1 cellular context compared by ENCODE assay signal in the genomic region with DNA sequence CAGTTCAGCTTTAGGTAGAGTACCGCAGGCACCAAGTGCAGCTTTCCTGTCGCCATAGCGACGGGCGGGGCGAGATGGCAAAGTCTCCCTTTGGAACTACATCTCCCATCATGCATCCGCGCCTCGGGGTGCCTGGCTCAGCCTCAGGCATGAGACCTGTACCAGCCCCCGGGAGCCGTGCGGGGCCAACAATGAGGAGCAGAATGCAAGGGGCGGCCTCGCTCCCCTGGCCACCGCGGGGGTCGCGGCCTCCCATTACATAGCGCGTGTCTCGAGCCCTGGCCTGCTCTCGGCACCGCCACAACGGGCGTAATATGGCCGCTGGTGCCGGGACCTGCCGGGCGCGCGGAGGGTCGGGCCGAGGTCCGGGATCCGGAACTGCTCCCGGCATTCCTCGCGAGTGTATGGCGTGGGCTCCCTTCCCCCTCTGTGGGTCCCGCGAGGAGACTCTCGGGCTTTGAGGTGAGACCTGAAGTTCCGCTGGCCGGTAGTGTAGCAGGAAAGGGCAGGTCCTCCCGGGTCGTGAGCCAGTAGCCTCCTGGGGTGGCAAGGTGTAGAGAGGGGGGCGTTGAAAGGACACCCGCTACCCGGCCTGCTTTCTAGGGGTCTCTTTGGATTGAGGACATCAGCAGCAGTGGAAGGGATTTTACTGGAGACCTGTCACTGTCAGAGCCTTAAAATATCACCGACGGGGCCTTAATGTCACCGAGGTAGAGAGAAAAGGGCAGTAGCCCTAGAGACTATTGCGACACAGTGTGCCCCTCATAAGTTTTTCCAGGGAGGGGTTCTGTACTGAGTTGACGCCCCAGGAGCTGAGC.
TF ChIP-seq lines count a peak whose summit lies in the region.

Gene THTPA (plus strand): TSS at position 390 of the 818 bp plus-strand sequence. CDS start 487 bp downstream, outside the sequence.

TF ChIP-seq in HepG2, 621 proteins besides CTCF, POLR2A, EP300 and RAD21 (continued from another document and continues in another):
- TF ChIP-seq, protein P1, sequence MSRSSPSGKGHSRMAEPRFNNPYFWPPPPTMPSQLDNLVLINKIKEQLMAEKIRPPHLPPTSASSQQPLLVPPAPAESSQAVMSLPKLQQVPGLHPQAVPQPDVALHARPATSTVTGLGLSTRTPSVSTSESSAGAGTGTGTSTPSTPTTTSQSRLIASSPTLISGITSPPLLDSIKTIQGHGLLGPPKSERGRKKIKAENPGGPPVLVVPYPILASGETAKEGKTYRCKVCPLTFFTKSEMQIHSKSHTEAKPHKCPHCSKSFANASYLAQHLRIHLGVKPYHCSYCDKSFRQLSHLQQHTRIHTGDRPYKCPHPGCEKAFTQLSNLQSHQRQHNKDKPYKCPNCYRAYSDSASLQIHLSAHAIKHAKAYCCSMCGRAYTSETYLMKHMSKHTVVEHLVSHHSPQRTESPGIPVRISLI (CRISPR knock-in tag; IDR thresholded peaks at IDR 0.05; ENCODE audit: borderline replicate concordance), result peak; percentile 75; the same call in 1 of the 2 replicates
- TF ChIP-seq, protein P2, sequence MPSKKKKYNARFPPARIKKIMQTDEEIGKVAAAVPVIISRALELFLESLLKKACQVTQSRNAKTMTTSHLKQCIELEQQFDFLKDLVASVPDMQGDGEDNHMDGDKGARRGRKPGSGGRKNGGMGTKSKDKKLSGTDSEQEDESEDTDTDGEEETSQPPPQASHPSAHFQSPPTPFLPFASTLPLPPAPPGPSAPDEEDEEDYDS (CRISPR knock-in tag; IDR thresholded peaks at IDR 0.05), result peak; percentile 85
- peak; percentile 66 for TF ChIP-seq NFYB (CRISPR knock-in tag; IDR thresholded peaks at IDR 0.05)
- TF ChIP-seq, protein P3, sequence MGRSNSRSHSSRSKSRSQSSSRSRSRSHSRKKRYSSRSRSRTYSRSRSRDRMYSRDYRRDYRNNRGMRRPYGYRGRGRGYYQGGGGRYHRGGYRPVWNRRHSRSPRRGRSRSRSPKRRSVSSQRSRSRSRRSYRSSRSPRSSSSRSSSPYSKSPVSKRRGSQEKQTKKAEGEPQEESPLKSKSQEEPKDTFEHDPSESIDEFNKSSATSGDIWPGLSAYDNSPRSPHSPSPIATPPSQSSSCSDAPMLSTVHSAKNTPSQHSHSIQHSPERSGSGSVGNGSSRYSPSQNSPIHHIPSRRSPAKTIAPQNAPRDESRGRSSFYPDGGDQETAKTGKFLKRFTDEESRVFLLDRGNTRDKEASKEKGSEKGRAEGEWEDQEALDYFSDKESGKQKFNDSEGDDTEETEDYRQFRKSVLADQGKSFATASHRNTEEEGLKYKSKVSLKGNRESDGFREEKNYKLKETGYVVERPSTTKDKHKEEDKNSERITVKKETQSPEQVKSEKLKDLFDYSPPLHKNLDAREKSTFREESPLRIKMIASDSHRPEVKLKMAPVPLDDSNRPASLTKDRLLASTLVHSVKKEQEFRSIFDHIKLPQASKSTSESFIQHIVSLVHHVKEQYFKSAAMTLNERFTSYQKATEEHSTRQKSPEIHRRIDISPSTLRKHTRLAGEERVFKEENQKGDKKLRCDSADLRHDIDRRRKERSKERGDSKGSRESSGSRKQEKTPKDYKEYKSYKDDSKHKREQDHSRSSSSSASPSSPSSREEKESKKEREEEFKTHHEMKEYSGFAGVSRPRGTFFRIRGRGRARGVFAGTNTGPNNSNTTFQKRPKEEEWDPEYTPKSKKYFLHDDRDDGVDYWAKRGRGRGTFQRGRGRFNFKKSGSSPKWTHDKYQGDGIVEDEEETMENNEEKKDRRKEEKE (IDR thresholded peaks at IDR 0.05), result no peak
- no peak for TF ChIP-seq SMARCC2 (IDR thresholded peaks at IDR 0.05)
- peak; percentile 90; the same call in 1 of the 2 replicates for TF ChIP-seq STAT6 (CRISPR knock-in tag; IDR thresholded peaks at IDR 0.05; ENCODE audit: borderline replicate concordance)
- TF ChIP-seq, protein P4, sequence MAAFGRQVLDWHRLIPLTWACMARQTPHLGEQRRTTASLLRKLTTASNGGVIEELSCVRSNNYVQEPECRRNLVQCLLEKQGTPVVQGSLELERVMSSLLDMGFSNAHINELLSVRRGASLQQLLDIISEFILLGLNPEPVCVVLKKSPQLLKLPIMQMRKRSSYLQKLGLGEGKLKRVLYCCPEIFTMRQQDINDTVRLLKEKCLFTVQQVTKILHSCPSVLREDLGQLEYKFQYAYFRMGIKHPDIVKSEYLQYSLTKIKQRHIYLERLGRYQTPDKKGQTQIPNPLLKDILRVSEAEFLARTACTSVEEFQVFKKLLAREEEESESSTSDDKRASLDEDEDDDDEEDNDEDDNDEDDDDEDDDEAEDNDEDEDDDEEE (CRISPR knock-in tag; IDR thresholded peaks at IDR 0.05), result peak; percentile 96; the same call in 1 of the 2 replicates
- no peak; the same call in 1 of the 2 replicates for TF ChIP-seq ZNF652 (CRISPR knock-in tag; IDR thresholded peaks at IDR 0.05; ENCODE audit: borderline replicate concordance, low read depth)
- peak; percentile 98 for TF ChIP-seq ZNF83 (CRISPR knock-in tag; IDR thresholded peaks at IDR 0.05; ENCODE audit: borderline replicate concordance)
- TF ChIP-seq ZNF136 (CRISPR knock-in tag; IDR thresholded peaks at IDR 0.05; ENCODE audit: low read depth), result peak; percentile 99
- TF ChIP-seq ZNF230 (CRISPR knock-in tag; IDR thresholded peaks at IDR 0.05), result peak; percentile 99
- TF ChIP-seq ZNF615 (CRISPR knock-in tag; IDR thresholded peaks at IDR 0.05; ENCODE audit: borderline replicate concordance), result no peak
- no peak for TF ChIP-seq ZNF17 (CRISPR knock-in tag; IDR thresholded peaks at IDR 0.05)
- peak; percentile 98 for TF ChIP-seq UBTF (CRISPR knock-in tag; IDR thresholded peaks at IDR 0.05)
- peak; percentile 95 for TF ChIP-seq RXRA (CRISPR knock-in tag; IDR thresholded peaks at IDR 0.05)
- TF ChIP-seq SP2 (CRISPR knock-in tag; IDR thresholded peaks at IDR 0.05), result peak; percentile 77
- TF ChIP-seq ZIK1 (CRISPR knock-in tag; IDR thresholded peaks at IDR 0.05; ENCODE audit: borderline replicate concordance, low read depth), result peak; percentile 95; the same call in 1 of the 2 replicates
- TF ChIP-seq ZNF20 (CRISPR knock-in tag; IDR thresholded peaks at IDR 0.05), result peak; percentile 51; the same call in 1 of the 2 replicates
- peak; percentile 92 for TF ChIP-seq ERF (CRISPR knock-in tag; IDR thresholded peaks at IDR 0.05)
- TF ChIP-seq, protein P5, sequence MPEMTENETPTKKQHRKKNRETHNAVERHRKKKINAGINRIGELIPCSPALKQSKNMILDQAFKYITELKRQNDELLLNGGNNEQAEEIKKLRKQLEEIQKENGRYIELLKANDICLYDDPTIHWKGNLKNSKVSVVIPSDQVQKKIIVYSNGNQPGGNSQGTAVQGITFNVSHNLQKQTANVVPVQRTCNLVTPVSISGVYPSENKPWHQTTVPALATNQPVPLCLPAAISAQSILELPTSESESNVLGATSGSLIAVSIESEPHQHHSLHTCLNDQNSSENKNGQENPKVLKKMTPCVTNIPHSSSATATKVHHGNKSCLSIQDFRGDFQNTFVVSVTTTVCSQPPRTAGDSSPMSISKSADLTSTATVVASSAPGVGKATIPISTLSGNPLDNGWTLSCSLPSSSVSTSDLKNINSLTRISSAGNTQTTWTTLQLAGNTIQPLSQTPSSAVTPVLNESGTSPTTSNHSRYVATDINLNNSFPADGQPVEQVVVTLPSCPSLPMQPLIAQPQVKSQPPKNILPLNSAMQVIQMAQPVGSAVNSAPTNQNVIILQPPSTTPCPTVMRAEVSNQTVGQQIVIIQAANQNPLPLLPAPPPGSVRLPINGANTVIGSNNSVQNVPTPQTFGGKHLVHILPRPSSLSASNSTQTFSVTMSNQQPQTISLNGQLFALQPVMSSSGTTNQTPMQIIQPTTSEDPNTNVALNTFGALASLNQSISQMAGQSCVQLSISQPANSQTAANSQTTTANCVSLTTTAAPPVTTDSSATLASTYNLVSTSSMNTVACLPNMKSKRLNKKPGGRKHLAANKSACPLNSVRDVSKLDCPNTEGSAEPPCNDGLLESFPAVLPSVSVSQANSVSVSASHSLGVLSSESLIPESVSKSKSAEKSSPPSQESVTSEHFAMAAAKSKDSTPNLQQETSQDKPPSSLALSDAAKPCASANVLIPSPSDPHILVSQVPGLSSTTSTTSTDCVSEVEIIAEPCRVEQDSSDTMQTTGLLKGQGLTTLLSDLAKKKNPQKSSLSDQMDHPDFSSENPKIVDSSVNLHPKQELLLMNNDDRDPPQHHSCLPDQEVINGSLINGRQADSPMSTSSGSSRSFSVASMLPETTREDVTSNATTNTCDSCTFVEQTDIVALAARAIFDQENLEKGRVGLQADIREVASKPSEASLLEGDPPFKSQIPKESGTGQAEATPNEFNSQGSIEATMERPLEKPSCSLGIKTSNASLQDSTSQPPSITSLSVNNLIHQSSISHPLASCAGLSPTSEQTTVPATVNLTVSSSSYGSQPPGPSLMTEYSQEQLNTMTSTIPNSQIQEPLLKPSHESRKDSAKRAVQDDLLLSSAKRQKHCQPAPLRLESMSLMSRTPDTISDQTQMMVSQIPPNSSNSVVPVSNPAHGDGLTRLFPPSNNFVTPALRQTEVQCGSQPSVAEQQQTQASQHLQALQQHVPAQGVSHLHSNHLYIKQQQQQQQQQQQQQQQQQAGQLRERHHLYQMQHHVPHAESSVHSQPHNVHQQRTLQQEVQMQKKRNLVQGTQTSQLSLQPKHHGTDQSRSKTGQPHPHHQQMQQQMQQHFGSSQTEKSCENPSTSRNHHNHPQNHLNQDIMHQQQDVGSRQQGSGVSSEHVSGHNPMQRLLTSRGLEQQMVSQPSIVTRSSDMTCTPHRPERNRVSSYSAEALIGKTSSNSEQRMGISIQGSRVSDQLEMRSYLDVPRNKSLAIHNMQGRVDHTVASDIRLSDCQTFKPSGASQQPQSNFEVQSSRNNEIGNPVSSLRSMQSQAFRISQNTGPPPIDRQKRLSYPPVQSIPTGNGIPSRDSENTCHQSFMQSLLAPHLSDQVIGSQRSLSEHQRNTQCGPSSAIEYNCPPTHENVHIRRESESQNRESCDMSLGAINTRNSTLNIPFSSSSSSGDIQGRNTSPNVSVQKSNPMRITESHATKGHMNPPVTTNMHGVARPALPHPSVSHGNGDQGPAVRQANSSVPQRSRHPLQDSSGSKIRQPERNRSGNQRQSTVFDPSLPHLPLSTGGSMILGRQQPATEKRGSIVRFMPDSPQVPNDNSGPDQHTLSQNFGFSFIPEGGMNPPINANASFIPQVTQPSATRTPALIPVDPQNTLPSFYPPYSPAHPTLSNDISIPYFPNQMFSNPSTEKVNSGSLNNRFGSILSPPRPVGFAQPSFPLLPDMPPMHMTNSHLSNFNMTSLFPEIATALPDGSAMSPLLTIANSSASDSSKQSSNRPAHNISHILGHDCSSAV (CRISPR knock-in tag; IDR thresholded peaks at IDR 0.05; ENCODE audit: borderline replicate concordance), result peak; percentile 97
- peak; percentile 98 for TF ChIP-seq BRCA1 (CRISPR knock-in tag; IDR thresholded peaks at IDR 0.05)
- peak; percentile 89; the same call in 1 of the 2 replicates for TF ChIP-seq DR1 (CRISPR knock-in tag; IDR thresholded peaks at IDR 0.05)
- no peak for TF ChIP-seq CBX2 (IDR thresholded peaks at IDR 0.05; ENCODE audit: low read depth, low read length)
- peak; percentile 84; the same call in 1 of the 2 replicates for TF ChIP-seq CBX2 (CRISPR knock-in tag; IDR thresholded peaks at IDR 0.05; ENCODE audit: low read depth)
- peak; percentile 70; the same call in 1 of the 2 replicates for TF ChIP-seq GTF2F1 (IDR thresholded peaks at IDR 0.05; ENCODE audit: low read length)
- peak; percentile 100 for TF ChIP-seq RBM39 (IDR thresholded peaks at IDR 0.05; ENCODE audit: low read depth, low read length, poor library complexity, severe bottlenecking)
- TF ChIP-seq ARNTL (CRISPR knock-in tag; IDR thresholded peaks at IDR 0.05), result peak; percentile 93
- no peak for TF ChIP-seq PLRG1 (conservative IDR thresholded peaks at IDR 0.05)
- TF ChIP-seq, protein P6, sequence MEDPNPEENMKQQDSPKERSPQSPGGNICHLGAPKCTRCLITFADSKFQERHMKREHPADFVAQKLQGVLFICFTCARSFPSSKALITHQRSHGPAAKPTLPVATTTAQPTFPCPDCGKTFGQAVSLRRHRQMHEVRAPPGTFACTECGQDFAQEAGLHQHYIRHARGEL (CRISPR knock-in tag; IDR thresholded peaks at IDR 0.05), result peak; percentile 68; the same call in 1 of the 2 replicates
- TF ChIP-seq KLF15 (CRISPR knock-in tag; IDR thresholded peaks at IDR 0.05; ENCODE audit: borderline replicate concordance), result peak; percentile 94
- peak; percentile 77 for TF ChIP-seq NCOA2 (CRISPR knock-in tag; IDR thresholded peaks at IDR 0.05)
- TF ChIP-seq ARID2 (CRISPR knock-in tag; IDR thresholded peaks at IDR 0.05; ENCODE audit: borderline replicate concordance), result no peak
